In the genomic region with DNA sequence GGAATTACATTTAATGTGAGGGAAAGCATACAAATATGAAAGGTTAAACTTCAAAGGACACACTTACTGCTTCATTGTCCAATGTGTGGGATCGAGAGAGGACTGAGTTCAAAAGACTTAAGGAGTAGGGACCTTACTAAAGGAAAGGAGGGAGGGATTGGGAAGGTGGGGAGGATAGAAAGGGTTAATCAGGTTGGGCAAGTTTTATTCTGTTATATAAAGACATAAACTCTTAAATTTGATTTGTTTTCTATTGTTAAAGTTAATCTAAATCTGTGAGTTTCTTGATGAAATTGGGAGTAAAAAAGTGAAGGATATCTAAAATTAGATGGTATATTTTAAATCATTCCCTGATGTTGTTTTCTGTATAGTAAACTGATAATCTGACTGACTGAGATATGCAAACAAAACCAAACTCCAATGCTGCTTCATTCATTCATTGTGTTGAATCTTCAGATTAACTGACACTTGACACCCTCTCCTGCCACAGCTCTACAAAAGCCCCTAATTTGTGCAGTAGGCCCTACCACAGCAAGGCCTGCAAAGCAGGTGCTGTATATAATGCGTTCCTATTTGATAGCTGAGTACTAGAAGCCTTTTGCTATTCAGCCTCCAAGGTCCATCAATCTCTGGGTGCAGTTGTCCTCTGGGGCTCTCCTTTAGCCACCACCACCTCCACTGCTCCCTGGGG, we compare ENCODE assay signal across 8 cellular contexts. TPM values are rescaled to one million over a fixed set of nuclear protein-coding genes. Genes with fewer than 3 reads are reported as not detected.
DNase-seq lines count a peak whose midpoint lies in the region; ATAC-seq and TF ChIP-seq lines count a peak whose summit lies in the region.

No MANE protein-coding gene starts in this region.

- no peak for DNase-seq in activated CD4-positive, alpha-beta T cell treated with anti-CD3 and anti-CD28 coated beads for 36 hours
- DNase-seq in activated CD4-positive, alpha-beta T cell treated with anti-CD3 and anti-CD28 coated beads for 48 hours: no peak
- DNase-seq in NCI-H1092 (lab: John Stamatoyannopoulos, UW) (peak; percentile 55), spleen (no peak), globus pallidus (ENCODE audit: low spot score) (no peak)
- no peak for DNase-seq in activated CD8-positive, alpha-beta T cell treated with anti-CD3 and anti-CD28 coated beads, Interleukin-2, amount 10 ng/mL, durations not matched to agents 7 days and 5 days

- POLR2A ChIA-PET in activated CD4-positive, alpha-beta T cell treated with anti-CD3 and anti-CD28 coated beads for 36 hours (lab: Charles Lee): no interaction called here
- POLR2A ChIA-PET in activated CD8-positive, alpha-beta T cell treated with anti-CD3 and anti-CD28 coated beads, Interleukin-2, amount 10 ng/mL, durations not matched to agents 7 days and 5 days (lab: Charles Lee): interaction anchor here (4.0 kb wide), 1 partner anchor 274 kb away, joined by 21 read pairs; a partner anchor contains a TSS

- H3K4me1 Mint-ChIP-seq in activated CD4-positive, alpha-beta T cell treated with anti-CD3 and anti-CD28 coated beads for 36 hours: peaks cover 75% of the 10 kb centered on the region
- H3K4me1 Mint-ChIP-seq in activated CD8-positive, alpha-beta T cell treated with anti-CD3 and anti-CD28 coated beads, Interleukin-2, amount 10 ng/mL, durations not matched to agents 7 days and 5 days (ENCODE audit: low read depth): peaks cover 76% of the 10 kb centered on the region

- peak overlapping the region in 4 of 8 donors; percentile 58 to 77 (median 75) for H3K4me3 ChIP-seq in spleen

- no peak for TF ChIP-seq POLR2A in spleen (IDR thresholded peaks at IDR 0.05)

- peaks cover 19 to 88% (median 65%) of the 10 kb centered on the region in 6 donors for H3K4me1 ChIP-seq in spleen

- intact Hi-C loops in activated CD4-positive, alpha-beta T cell treated with anti-CD3 and anti-CD28 coated beads for 36 hours (cut with DNase I, micrococcal nuclease): loop anchor here (2.0 to 10.0 kb wide), 8 partner anchors 55 to 1233 kb away; a partner anchor contains a TSS
- intact Hi-C loops in spleen (cut with DNase I; ENCODE audit: low total_unique reads): no loop called here

- peak overlapping the region; percentile 91 for H3K4me3 Mint-ChIP-seq in activated CD4-positive, alpha-beta T cell treated with anti-CD3 and anti-CD28 coated beads for 36 hours
- peak overlapping the region; percentile 98 for H3K4me3 Mint-ChIP-seq in activated CD8-positive, alpha-beta T cell treated with anti-CD3 and anti-CD28 coated beads, Interleukin-2, amount 10 ng/mL, durations not matched to agents 7 days and 5 days

- H3K9me3 Mint-ChIP-seq in activated CD4-positive, alpha-beta T cell treated with anti-CD3 and anti-CD28 coated beads for 36 hours (ENCODE audit: low read depth): no peaks in the 10 kb centered on the region
- no peaks in the 10 kb centered on the region for H3K9me3 Mint-ChIP-seq in activated CD8-positive, alpha-beta T cell treated with anti-CD3 and anti-CD28 coated beads, Interleukin-2, amount 10 ng/mL, durations not matched to agents 7 days and 5 days (ENCODE audit: insufficient read depth)

- H3K27ac ChIP-seq in spleen: peak overlapping the region; percentile 97 to 100 (median 100)

- no peaks in the 10 kb centered on the region for H3K9me3 ChIP-seq in spleen

- WGBS in spleen, 5 donors: 70 to 75% (median 72%) methylated on average over 2 of the region's 2 CpGs

- peak overlapping the region; percentile 86 for H3K27ac Mint-ChIP-seq in activated CD4-positive, alpha-beta T cell treated with anti-CD3 and anti-CD28 coated beads for 36 hours
- H3K27ac Mint-ChIP-seq in activated CD8-positive, alpha-beta T cell treated with anti-CD3 and anti-CD28 coated beads, Interleukin-2, amount 10 ng/mL, durations not matched to agents 7 days and 5 days: peak overlapping the region; percentile 91

- CTCF ChIA-PET in activated CD4-positive, alpha-beta T cell treated with anti-CD3 and anti-CD28 coated beads for 36 hours (lab: Charles Lee): interaction anchor here (1.1 to 8.2 kb wide), 2 partner anchors 13 to 18 kb away, joined by 3 to 74 read pairs; no protein-coding TSS in a partner anchor
- CTCF ChIA-PET in activated CD8-positive, alpha-beta T cell treated with anti-CD3 and anti-CD28 coated beads, Interleukin-2, amount 10 ng/mL, durations not matched to agents 7 days and 5 days (lab: Charles Lee): interaction anchor here (0.7 to 9.8 kb wide), 5 partner anchors 13 to 353 kb away, joined by 3 to 135 read pairs (median 8); no protein-coding TSS in a partner anchor

- TF ChIP-seq CTCF in spleen (IDR thresholded peaks at IDR 0.05 in 8 of 11, conservative IDR thresholded peaks at IDR 0.05 in 3 of 11): no peak

- H3K36me3 ChIP-seq in spleen: no peaks in the 10 kb centered on the region

- H3K27me3 ChIP-seq in spleen (replicated peaks in 1 of 7): no peaks in the 10 kb centered on the region

- H3K27me3 Mint-ChIP-seq in activated CD4-positive, alpha-beta T cell treated with anti-CD3 and anti-CD28 coated beads for 36 hours: no peaks in the 10 kb centered on the region
- H3K27me3 Mint-ChIP-seq in activated CD8-positive, alpha-beta T cell treated with anti-CD3 and anti-CD28 coated beads, Interleukin-2, amount 10 ng/mL, durations not matched to agents 7 days and 5 days (ENCODE audit: low read depth): no peaks in the 10 kb centered on the region

- ATAC-seq in activated CD4-positive, alpha-beta T cell treated with anti-CD3 and anti-CD28 coated beads for 36 hours: no peak
- ATAC-seq in activated CD8-positive, alpha-beta T cell treated with anti-CD3 and anti-CD28 coated beads, Interleukin-2, amount 10 ng/mL, durations not matched to agents 7 days and 5 days: no peak
- ATAC-seq in GM21447 (IDR thresholded peaks at IDR 0.05; ENCODE audit: unreplicated experiment) (no peak), HG03354 (IDR thresholded peaks at IDR 0.05; ENCODE audit: poor library complexity, severe bottlenecking, unreplicated experiment) (no peak)

- H3K36me3 Mint-ChIP-seq in activated CD4-positive, alpha-beta T cell treated with anti-CD3 and anti-CD28 coated beads for 36 hours (ENCODE audit: low read depth): peaks cover 10% of the 10 kb centered on the region
- H3K36me3 Mint-ChIP-seq in activated CD8-positive, alpha-beta T cell treated with anti-CD3 and anti-CD28 coated beads, Interleukin-2, amount 10 ng/mL, durations not matched to agents 7 days and 5 days (ENCODE audit: low read depth): peaks cover 20% of the 10 kb centered on the region

RNA-seq across cellular contexts. Expression of a gene that starts 1.3 kb away (rescaled TPM):
- total RNA-seq in activated CD4-positive, alpha-beta T cell treated with anti-CD3 and anti-CD28 coated beads for 36 hours: 10 to 100 TPM; 18.7 to 21.7 TPM
- total RNA-seq in activated CD8-positive, alpha-beta T cell treated with anti-CD3 and anti-CD28 coated beads, Interleukin-2, amount 10 ng/mL, durations not matched to agents 7 days and 5 days: 10 to 100 TPM; 30.1 to 30.3 TPM
- total RNA-seq in spleen: 100 to 1,000 TPM in 1 of 7 donors, 10 to 100 TPM in 6; 69.7 to 115 (median 72.9) TPM
- polyA plus RNA-seq in spleen: 10 to 100 TPM; 48.3 to 62.3 (median 49.2) TPM

RNA-seq across cellular contexts. Expression of a gene that starts 38.7 kb away (rescaled TPM):
- under 1 TPM; 0.14 to 0.49 TPM for total RNA-seq in activated CD4-positive, alpha-beta T cell treated with anti-CD3 and anti-CD28 coated beads for 36 hours
- under 1 TPM; 0.18 to 0.42 TPM for total RNA-seq in activated CD8-positive, alpha-beta T cell treated with anti-CD3 and anti-CD28 coated beads, Interleukin-2, amount 10 ng/mL, durations not matched to agents 7 days and 5 days
- total RNA-seq in spleen: 10 to 100 TPM in 1 of 7 donors, 1 to 10 TPM in 6; 1.7 to 13.0 (median 4.9) TPM
- polyA plus RNA-seq in spleen: under 1 TPM; 0.32 to 0.48 (median 0.33) TPM

RNA-seq across cellular contexts. Expression of a gene that starts 58.2 kb away (rescaled TPM):
- 10 to 100 TPM; 19.6 to 20.1 TPM for total RNA-seq in activated CD4-positive, alpha-beta T cell treated with anti-CD3 and anti-CD28 coated beads for 36 hours
- total RNA-seq in activated CD8-positive, alpha-beta T cell treated with anti-CD3 and anti-CD28 coated beads, Interleukin-2, amount 10 ng/mL, durations not matched to agents 7 days and 5 days: 1 to 10 TPM; 2.5 to 3.7 TPM
- total RNA-seq in spleen: 10 to 100 TPM; 11.0 to 26.5 (median 18.5) TPM
- polyA plus RNA-seq in spleen: 1 to 10 TPM; 3.1 to 7.9 (median 4.6) TPM
